Comparison of ENCODE assay signal across 14 cellular contexts in genomic region chr9:134775552-134775951, GRCh38.
A peak's percentile ranks its signal among the peaks of the same experiment; 100 is the strongest.
DNase-seq lines count a peak whose midpoint lies in the region; ATAC-seq and TF ChIP-seq lines count a peak whose summit lies in the region.
"Had no signal": no experiment of that assay in that cellular context is flagged by ENCODE, and none has a peak within 500 bp of the region (broad histone marks: within the 10 kb centered on the region; RNA-seq: fewer than 3 reads in every experiment).

No MANE protein-coding gene starts in this region.

- no peak overlapping the region for H3K4me3 ChIP-seq in brain microvascular endothelial cell (ENCODE audit: low read depth, low read length)

- ATAC-seq in GM21576 (IDR thresholded peaks at IDR 0.05; ENCODE audit: unreplicated experiment), result no peak
- ATAC-seq: left lobe of liver, Panc1 had no signal

- H3K27ac ChIP-seq in brain microvascular endothelial cell, result no peak overlapping the region
- H3K27ac ChIP-seq: epithelial cell of prostate had no signal

- in situ Hi-C loops in brain microvascular endothelial cell (cut with HindIII; ENCODE audit: low pct_ligation_motif_present, low sequenced_read_pairs), result no loop called here

- DNase-seq in A172 (ENCODE audit: low spot score) (peak; percentile 91), HT1080 (ENCODE audit: low read depth) (peak; percentile 33), brain microvascular endothelial cell (peak; percentile 27), left kidney (ENCODE audit: low read depth, low spot score) (peak; percentile 37), cerebellum (ENCODE audit: low spot score) (no peak), DMS53 treated with DMSO at 0.1 percent for 48 hours (lab: John Stamatoyannopoulos, UW; ENCODE audit: unreplicated experiment) (no peak), SKM-1 (lab: John Stamatoyannopoulos, UW; ENCODE audit: unreplicated experiment) (no peak)
- DNase-seq: activated CD4-positive, alpha-beta T cell treated with anti-CD3 and anti-CD28 coated beads for 4 hours; activated T-cell treated with anti-CD3 and anti-CD28 coated beads for 4 hours; NCI-H510A had no signal

- TF ChIP-seq CTCF in brain microvascular endothelial cell (IDR thresholded peaks at IDR 0.05; ENCODE audit: low read depth, low read length, missing control alignments), result no peak

- peaks cover 99% of the 10 kb centered on the region for H3K36me3 ChIP-seq in brain microvascular endothelial cell (replicated peaks)

- no peaks in the 10 kb centered on the region for H3K27me3 ChIP-seq in brain microvascular endothelial cell (replicated peaks)

Comparison
In these comparisons a context has a peak if more than half of its experiments do, and no peak if none do; other contexts are left out.
1. DNase-seq: peak in A172 (single experiment), HT1080 (single experiment), brain microvascular endothelial cell (single experiment) and left kidney (single experiment); none in cerebellum (single experiment), DMS53 treated with DMSO at 0.1 percent for 48 hours (single experiment) and SKM-1 (single experiment).